Comparison of ENCODE assay signal across 1 cellular context in the genomic region with DNA sequence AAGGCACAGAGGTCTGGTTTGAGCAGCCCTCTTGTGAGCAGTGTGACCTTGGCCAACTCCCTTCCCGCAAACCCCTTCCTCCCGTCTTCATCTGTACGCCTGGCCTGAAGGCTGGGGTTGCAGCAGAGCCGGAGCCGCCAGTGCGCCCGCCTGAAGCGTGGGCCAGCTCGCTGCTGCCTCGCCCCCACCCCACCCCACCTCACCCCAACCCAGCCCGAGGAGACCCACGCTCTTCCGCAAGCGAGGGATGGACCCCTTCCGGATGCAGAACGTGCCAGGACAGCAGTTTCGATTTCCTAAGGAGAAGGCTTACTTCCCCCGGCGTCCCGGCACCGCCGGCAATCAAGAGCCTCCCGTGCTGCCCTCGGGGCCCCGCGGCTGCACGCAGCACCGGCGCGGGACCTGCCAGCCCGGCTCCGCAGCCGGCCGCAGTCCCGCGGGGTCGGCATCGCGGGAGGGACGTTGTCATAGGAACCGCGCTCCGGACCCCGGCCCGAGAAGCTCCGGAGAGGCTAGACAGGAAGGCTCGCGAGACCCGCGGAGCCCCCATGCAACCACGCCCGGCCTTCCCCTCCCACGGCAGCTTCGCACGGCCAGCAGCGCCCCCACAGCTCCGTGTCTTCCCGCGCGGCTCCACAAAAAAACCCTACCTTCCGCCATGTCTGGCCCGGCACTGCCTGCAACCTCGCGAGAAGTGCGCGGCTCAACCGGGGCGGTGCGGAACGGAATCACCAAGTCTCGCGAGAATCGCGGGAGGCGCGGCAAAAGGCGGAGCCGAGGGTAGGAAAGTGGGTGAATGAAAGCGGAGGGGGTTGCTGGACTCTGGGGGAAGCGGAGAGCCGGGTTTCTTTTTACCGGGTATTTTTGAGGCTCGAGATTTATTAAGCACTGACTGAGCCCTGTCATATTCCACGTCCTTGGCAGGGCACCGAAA.
TF ChIP-seq lines count a peak whose summit lies in the region.

A gene with protein sequence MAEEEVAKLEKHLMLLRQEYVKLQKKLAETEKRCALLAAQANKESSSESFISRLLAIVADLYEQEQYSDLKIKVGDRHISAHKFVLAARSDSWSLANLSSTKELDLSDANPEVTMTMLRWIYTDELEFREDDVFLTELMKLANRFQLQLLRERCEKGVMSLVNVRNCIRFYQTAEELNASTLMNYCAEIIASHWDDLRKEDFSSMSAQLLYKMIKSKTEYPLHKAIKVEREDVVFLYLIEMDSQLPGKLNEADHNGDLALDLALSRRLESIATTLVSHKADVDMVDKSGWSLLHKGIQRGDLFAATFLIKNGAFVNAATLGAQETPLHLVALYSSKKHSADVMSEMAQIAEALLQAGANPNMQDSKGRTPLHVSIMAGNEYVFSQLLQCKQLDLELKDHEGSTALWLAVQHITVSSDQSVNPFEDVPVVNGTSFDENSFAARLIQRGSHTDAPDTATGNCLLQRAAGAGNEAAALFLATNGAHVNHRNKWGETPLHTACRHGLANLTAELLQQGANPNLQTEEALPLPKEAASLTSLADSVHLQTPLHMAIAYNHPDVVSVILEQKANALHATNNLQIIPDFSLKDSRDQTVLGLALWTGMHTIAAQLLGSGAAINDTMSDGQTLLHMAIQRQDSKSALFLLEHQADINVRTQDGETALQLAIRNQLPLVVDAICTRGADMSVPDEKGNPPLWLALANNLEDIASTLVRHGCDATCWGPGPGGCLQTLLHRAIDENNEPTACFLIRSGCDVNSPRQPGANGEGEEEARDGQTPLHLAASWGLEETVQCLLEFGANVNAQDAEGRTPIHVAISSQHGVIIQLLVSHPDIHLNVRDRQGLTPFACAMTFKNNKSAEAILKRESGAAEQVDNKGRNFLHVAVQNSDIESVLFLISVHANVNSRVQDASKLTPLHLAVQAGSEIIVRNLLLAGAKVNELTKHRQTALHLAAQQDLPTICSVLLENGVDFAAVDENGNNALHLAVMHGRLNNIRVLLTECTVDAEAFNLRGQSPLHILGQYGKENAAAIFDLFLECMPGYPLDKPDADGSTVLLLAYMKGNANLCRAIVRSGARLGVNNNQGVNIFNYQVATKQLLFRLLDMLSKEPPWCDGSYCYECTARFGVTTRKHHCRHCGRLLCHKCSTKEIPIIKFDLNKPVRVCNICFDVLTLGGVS (minus strand): TSS at position 698 of the 934 bp plus-strand sequence. CDS start 38 bp downstream, at position 660.

TF ChIP-seq in HepG2, 621 proteins besides CTCF, POLR2A, EP300 and RAD21 (continued from another document and continues in another):
- TF ChIP-seq SOX5 (CRISPR knock-in tag; IDR thresholded peaks at IDR 0.05; ENCODE audit: borderline replicate concordance) (peak; percentile 42; the same call in 1 of the 2 replicates), ZFAT (CRISPR knock-in tag; conservative IDR thresholded peaks at IDR 0.05) (no peak), RBFOX2 (IDR thresholded peaks at IDR 0.05; ENCODE audit: low read depth, low read length) (peak; percentile 88), MAZ (IDR thresholded peaks at IDR 0.05; ENCODE audit: borderline replicate concordance, low read depth, low read length) (peak; percentile 31; the same call in 1 of the 2 replicates), MAZ (CRISPR knock-in tag; IDR thresholded peaks at IDR 0.05; ENCODE audit: low read depth) (peak; percentile 51; the same call in 1 of the 2 replicates), RXRA (CRISPR knock-in tag; IDR thresholded peaks at IDR 0.05) (no peak; the same call in 1 of the 2 replicates), FOXK1 (CRISPR knock-in tag; IDR thresholded peaks at IDR 0.05; ENCODE audit: borderline replicate concordance, low read depth) (peak; percentile 13; the same call in 1 of the 2 replicates), ZFY (CRISPR knock-in tag; IDR thresholded peaks at IDR 0.05) (peak; percentile 82), ZNF20 (CRISPR knock-in tag; IDR thresholded peaks at IDR 0.05) (no peak), ZNF382 (CRISPR knock-in tag; IDR thresholded peaks at IDR 0.05; ENCODE audit: borderline replicate concordance) (no peak), POLR2AphosphoS5 (IDR thresholded peaks at IDR 0.05; ENCODE audit: low read depth, low read length) (peak; percentile 90), ZBTB42 (CRISPR knock-in tag; IDR thresholded peaks at IDR 0.05) (no peak), U2AF2 (IDR thresholded peaks at IDR 0.05; ENCODE audit: low read depth, low read length) (no peak), AGO1 (IDR thresholded peaks at IDR 0.05; ENCODE audit: low read depth, low read length, poor library complexity, severe bottlenecking) (peak; percentile 80), ERF (CRISPR knock-in tag; IDR thresholded peaks at IDR 0.05) (0 out of 2 replicates have a peak, but pooled peaks have one; percentile 51), FLYWCH1 (CRISPR knock-in tag; IDR thresholded peaks at IDR 0.05) (no peak), SCMH1 (CRISPR knock-in tag; IDR thresholded peaks at IDR 0.05; ENCODE audit: borderline replicate concordance) (no peak), ZNF44 (CRISPR knock-in tag; IDR thresholded peaks at IDR 0.05) (no peak), IKZF4 (CRISPR knock-in tag; IDR thresholded peaks at IDR 0.05; ENCODE audit: borderline replicate concordance, low read depth, not compliant biosample characterization) (no peak), ZNF33B (CRISPR knock-in tag; IDR thresholded peaks at IDR 0.05) (no peak)
- TF ChIP-seq, protein P1, sequence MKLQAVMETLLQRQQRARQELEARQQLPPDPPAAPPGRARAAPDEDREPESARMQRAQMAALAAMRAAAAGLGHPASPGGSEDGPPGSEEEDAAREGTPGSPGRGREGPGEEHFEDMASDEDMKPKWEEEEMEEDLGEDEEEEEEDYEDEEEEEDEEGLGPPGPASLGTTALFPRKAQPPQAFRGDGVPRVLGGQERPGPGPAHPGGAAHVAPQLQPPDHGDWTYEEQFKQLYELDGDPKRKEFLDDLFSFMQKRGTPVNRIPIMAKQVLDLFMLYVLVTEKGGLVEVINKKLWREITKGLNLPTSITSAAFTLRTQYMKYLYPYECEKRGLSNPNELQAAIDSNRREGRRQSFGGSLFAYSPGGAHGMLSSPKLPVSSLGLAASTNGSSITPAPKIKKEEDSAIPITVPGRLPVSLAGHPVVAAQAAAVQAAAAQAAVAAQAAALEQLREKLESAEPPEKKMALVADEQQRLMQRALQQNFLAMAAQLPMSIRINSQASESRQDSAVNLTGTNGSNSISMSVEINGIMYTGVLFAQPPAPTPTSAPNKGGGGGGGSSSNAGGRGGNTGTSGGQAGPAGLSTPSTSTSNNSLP (IDR thresholded peaks at IDR 0.05; ENCODE audit: low read depth, low read length) = no peak
- TF ChIP-seq, protein P2, sequence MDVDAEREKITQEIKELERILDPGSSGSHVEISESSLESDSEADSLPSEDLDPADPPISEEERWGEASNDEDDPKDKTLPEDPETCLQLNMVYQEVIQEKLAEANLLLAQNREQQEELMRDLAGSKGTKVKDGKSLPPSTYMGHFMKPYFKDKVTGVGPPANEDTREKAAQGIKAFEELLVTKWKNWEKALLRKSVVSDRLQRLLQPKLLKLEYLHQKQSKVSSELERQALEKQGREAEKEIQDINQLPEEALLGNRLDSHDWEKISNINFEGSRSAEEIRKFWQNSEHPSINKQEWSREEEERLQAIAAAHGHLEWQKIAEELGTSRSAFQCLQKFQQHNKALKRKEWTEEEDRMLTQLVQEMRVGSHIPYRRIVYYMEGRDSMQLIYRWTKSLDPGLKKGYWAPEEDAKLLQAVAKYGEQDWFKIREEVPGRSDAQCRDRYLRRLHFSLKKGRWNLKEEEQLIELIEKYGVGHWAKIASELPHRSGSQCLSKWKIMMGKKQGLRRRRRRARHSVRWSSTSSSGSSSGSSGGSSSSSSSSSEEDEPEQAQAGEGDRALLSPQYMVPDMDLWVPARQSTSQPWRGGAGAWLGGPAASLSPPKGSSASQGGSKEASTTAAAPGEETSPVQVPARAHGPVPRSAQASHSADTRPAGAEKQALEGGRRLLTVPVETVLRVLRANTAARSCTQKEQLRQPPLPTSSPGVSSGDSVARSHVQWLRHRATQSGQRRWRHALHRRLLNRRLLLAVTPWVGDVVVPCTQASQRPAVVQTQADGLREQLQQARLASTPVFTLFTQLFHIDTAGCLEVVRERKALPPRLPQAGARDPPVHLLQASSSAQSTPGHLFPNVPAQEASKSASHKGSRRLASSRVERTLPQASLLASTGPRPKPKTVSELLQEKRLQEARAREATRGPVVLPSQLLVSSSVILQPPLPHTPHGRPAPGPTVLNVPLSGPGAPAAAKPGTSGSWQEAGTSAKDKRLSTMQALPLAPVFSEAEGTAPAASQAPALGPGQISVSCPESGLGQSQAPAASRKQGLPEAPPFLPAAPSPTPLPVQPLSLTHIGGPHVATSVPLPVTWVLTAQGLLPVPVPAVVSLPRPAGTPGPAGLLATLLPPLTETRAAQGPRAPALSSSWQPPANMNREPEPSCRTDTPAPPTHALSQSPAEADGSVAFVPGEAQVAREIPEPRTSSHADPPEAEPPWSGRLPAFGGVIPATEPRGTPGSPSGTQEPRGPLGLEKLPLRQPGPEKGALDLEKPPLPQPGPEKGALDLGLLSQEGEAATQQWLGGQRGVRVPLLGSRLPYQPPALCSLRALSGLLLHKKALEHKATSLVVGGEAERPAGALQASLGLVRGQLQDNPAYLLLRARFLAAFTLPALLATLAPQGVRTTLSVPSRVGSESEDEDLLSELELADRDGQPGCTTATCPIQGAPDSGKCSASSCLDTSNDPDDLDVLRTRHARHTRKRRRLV (CRISPR knock-in tag; IDR thresholded peaks at IDR 0.05) = no peak
- TF ChIP-seq, protein P3, sequence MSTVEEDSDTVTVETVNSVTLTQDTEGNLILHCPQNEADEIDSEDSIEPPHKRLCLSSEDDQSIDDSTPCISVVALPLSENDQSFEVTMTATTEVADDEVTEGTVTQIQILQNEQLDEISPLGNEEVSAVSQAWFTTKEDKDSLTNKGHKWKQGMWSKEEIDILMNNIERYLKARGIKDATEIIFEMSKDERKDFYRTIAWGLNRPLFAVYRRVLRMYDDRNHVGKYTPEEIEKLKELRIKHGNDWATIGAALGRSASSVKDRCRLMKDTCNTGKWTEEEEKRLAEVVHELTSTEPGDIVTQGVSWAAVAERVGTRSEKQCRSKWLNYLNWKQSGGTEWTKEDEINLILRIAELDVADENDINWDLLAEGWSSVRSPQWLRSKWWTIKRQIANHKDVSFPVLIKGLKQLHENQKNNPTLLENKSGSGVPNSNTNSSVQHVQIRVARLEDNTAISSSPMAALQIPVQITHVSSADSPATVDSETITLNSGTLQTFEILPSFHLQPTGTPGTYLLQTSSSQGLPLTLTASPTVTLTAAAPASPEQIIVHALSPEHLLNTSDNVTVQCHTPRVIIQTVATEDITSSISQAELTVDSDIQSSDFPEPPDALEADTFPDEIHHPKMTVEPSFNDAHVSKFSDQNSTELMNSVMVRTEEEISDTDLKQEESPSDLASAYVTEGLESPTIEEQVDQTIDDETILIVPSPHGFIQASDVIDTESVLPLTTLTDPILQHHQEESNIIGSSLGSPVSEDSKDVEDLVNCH (CRISPR knock-in tag; IDR thresholded peaks at IDR 0.05) = no peak
- TF ChIP-seq, protein P4, sequence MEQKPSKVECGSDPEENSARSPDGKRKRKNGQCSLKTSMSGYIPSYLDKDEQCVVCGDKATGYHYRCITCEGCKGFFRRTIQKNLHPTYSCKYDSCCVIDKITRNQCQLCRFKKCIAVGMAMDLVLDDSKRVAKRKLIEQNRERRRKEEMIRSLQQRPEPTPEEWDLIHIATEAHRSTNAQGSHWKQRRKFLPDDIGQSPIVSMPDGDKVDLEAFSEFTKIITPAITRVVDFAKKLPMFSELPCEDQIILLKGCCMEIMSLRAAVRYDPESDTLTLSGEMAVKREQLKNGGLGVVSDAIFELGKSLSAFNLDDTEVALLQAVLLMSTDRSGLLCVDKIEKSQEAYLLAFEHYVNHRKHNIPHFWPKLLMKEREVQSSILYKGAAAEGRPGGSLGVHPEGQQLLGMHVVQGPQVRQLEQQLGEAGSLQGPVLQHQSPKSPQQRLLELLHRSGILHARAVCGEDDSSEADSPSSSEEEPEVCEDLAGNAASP (CRISPR knock-in tag; IDR thresholded peaks at IDR 0.05; ENCODE audit: borderline replicate concordance) = no peak
- TF ChIP-seq, protein P5, sequence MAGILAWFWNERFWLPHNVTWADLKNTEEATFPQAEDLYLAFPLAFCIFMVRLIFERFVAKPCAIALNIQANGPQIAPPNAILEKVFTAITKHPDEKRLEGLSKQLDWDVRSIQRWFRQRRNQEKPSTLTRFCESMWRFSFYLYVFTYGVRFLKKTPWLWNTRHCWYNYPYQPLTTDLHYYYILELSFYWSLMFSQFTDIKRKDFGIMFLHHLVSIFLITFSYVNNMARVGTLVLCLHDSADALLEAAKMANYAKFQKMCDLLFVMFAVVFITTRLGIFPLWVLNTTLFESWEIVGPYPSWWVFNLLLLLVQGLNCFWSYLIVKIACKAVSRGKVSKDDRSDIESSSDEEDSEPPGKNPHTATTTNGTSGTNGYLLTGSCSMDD (CRISPR knock-in tag; IDR thresholded peaks at IDR 0.05) = no peak
- TF ChIP-seq, protein P6, sequence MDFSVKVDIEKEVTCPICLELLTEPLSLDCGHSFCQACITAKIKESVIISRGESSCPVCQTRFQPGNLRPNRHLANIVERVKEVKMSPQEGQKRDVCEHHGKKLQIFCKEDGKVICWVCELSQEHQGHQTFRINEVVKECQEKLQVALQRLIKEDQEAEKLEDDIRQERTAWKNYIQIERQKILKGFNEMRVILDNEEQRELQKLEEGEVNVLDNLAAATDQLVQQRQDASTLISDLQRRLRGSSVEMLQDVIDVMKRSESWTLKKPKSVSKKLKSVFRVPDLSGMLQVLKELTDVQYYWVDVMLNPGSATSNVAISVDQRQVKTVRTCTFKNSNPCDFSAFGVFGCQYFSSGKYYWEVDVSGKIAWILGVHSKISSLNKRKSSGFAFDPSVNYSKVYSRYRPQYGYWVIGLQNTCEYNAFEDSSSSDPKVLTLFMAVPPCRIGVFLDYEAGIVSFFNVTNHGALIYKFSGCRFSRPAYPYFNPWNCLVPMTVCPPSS (IDR thresholded peaks at IDR 0.05) = no peak
- TF ChIP-seq, protein P7, sequence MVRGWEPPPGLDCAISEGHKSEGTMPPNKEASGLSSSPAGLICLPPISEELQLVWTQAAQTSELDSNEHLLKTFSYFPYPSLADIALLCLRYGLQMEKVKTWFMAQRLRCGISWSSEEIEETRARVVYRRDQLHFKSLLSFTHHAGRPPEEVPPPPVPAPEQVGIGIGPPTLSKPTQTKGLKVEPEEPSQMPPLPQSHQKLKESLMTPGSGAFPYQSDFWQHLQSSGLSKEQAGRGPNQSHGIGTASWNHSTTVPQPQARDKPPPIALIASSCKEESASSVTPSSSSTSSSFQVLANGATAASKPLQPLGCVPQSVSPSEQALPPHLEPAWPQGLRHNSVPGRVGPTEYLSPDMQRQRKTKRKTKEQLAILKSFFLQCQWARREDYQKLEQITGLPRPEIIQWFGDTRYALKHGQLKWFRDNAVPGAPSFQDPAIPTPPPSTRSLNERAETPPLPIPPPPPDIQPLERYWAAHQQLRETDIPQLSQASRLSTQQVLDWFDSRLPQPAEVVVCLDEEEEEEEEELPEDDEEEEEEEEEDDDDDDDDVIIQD (CRISPR knock-in tag; IDR thresholded peaks at IDR 0.05; ENCODE audit: low read depth) = peak; percentile 77; the same call in 1 of the 2 replicates
- TF ChIP-seq, protein P8, sequence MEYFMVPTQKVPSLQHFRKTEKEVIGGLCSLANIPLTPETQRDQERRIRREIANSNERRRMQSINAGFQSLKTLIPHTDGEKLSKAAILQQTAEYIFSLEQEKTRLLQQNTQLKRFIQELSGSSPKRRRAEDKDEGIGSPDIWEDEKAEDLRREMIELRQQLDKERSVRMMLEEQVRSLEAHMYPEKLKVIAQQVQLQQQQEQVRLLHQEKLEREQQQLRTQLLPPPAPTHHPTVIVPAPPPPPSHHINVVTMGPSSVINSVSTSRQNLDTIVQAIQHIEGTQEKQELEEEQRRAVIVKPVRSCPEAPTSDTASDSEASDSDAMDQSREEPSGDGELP (IDR thresholded peaks at IDR 0.05; ENCODE audit: borderline replicate concordance, low read depth) = no peak
- TF ChIP-seq, protein P9, sequence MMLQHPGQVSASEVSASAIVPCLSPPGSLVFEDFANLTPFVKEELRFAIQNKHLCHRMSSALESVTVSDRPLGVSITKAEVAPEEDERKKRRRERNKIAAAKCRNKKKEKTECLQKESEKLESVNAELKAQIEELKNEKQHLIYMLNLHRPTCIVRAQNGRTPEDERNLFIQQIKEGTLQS (CRISPR knock-in tag; IDR thresholded peaks at IDR 0.05) = no peak
